23 cellular contexts compared by ENCODE assay signal in the genomic region with DNA sequence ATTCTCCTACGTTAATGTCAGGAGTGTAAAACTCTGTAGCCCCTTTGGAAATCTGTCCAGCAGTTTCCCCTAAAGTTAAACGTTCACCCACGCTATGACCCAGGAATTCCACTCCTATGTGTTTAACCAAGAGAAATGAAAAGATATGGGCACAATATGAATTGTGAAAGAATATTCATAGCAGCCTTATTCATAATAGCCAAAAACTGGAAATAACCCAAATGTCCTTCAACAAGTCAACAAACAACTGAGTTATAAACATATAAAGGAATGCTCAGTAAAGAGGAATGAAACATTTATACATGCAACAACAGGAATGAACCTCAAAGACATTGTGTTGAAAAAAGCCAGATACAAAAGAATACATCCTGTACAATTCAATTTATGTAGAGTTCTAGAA.
"Had no signal": no experiment of that assay in that cellular context is flagged by ENCODE, and none has a peak within 500 bp of the region (broad histone marks: within the 10 kb centered on the region; RNA-seq: fewer than 3 reads in every experiment).

No MANE protein-coding gene starts in this region.

- H3K4me3 Mint-ChIP-seq: endodermal cell; naive thymus-derived CD4-positive, alpha-beta T cell; neural crest cell; stimulated activated effector memory CD8-positive, alpha-beta T cell treated with anti-CD3 and anti-CD28 coated beads, Interleukin-12 subunit alpha, Interleukin-12 subunit beta, amount 100 ng/mL, for 72 hours; type B pancreatic cell had no signal

- H3K36me3 ChIP-seq: colonic mucosa, heart left ventricle, suprapubic skin, thyroid gland had no signal

- H3K4me1 Mint-ChIP-seq: naive thymus-derived CD4-positive, alpha-beta T cell; neural crest cell; stimulated activated effector memory CD8-positive, alpha-beta T cell treated with anti-CD3 and anti-CD28 coated beads, Interleukin-12 subunit alpha, Interleukin-12 subunit beta, amount 100 ng/mL, for 72 hours had no signal

- H3K4me3 ChIP-seq: colonic mucosa, heart left ventricle, suprapubic skin, thyroid gland had no signal

- H3K36me3 Mint-ChIP-seq: naive thymus-derived CD4-positive, alpha-beta T cell; stimulated activated effector memory CD8-positive, alpha-beta T cell treated with anti-CD3 and anti-CD28 coated beads, Interleukin-12 subunit alpha, Interleukin-12 subunit beta, amount 100 ng/mL, for 72 hours; type B pancreatic cell had no signal

- H3K27me3 ChIP-seq: colonic mucosa, suprapubic skin, thyroid gland had no signal

- H3K27ac Mint-ChIP-seq: endodermal cell; naive thymus-derived CD4-positive, alpha-beta T cell; stimulated activated effector memory CD8-positive, alpha-beta T cell treated with anti-CD3 and anti-CD28 coated beads, Interleukin-12 subunit alpha, Interleukin-12 subunit beta, amount 100 ng/mL, for 72 hours; type B pancreatic cell had no signal

- FAIRE-seq: endothelial cell of umbilical vein, islet of Langerhans, small intestine, urothelium cell line had no signal

- DNase-seq: colonic mucosa; effector CD4-positive, alpha-beta T cell; endodermal cell; foreskin melanocyte; heart left ventricle; hippocampal formation; mammary epithelial cell; naive thymus-derived CD4-positive, alpha-beta T cell; posterior cingulate gyrus; small intestine; stimulated activated CD4-positive, alpha-beta T cell treated with anti-CD3 and anti-CD28 coated beads, Interleukin-4, amount 100 ng/mL, for 1 hour; stimulated activated CD8-positive, alpha-beta memory T cell treated with anti-CD3 and anti-CD28 coated beads, Interleukin-4, amount 100 ng/mL, for 48 hours; stimulated activated naive CD8-positive, alpha-beta T cell treated with anti-CD3 and anti-CD28 coated beads, Interleukin-15, Interleukin-2, amounts not matched to agents 100 U/mL and 50 U/mL, for 24 hours; thyroid gland had no signal

- ATAC-seq: heart left ventricle; left lobe of liver; naive thymus-derived CD4-positive, alpha-beta T cell; sciatic nerve; stimulated activated effector memory CD8-positive, alpha-beta T cell treated with anti-CD3 and anti-CD28 coated beads, Interleukin-12 subunit alpha, Interleukin-12 subunit beta, amount 100 ng/mL, for 72 hours; stimulated activated naive CD8-positive, alpha-beta T cell treated with anti-CD3 and anti-CD28 coated beads, Interleukin-15, Interleukin-2, amounts not matched to agents 100 U/mL and 50 U/mL, for 24 hours had no signal

- H3K9me3 Mint-ChIP-seq: endodermal cell had no signal
